Comparison of ENCODE assay signal across 16 cellular contexts in genomic region chr12:115443351-115443938, GRCh38.
DNase-seq lines count a peak whose midpoint lies in the region; ATAC-seq, FAIRE-seq and TF ChIP-seq lines count a peak whose summit lies in the region.
"Had no signal": no experiment of that assay in that cellular context is flagged by ENCODE, and none has a peak within 500 bp of the region (broad histone marks: within the 10 kb centered on the region; RNA-seq: fewer than 3 reads in every experiment).

No MANE protein-coding gene starts in this region.

- FAIRE-seq in kidney (lab: Jason Lieb, UNC) = no peak
- FAIRE-seq: A549, D721Med, GM18507 had no signal

- peak; percentile 40 for ATAC-seq in left colon
- ATAC-seq: A549; CD8-positive, alpha-beta T cell had no signal

- no peak for TF ChIP-seq CTCF in 22Rv1 (IDR thresholded peaks at IDR 0.05)
- no peak for TF ChIP-seq CTCF in kidney (IDR thresholded peaks at IDR 0.05; ENCODE audit: borderline replicate concordance, extremely low read depth, insufficient read depth)

- no peaks in the 10 kb centered on the region for H3K27me3 Mint-ChIP-seq in activated T-helper 1 cell treated with anti-CD3 and anti-CD28 coated beads, Interleukin-12 subunit alpha, Interleukin-12 subunit beta, Interleukin-2, Interleukin-4 antibody, amounts not matched to agents 30 ng/mL and 10 ng/mL and 1 ng/mL, durations not matched to agents 14 hours and 24 hours and 36 hours (ENCODE audit: insufficient read depth)
- no peaks in the 10 kb centered on the region for H3K27me3 Mint-ChIP-seq in activated T-helper 2 cell treated with anti-CD3 and anti-CD28 coated beads, Interferon-gamma antibody, Interleukin-2, Interleukin-4, amounts not matched to agents 10 μg/mL and 5 μg/mL and 100 μg/mL, durations not matched to agents 14 hours and 24 hours and 36 hours (ENCODE audit: low read depth)

- no peak overlapping the region for H3K27ac Mint-ChIP-seq in activated T-helper 1 cell treated with anti-CD3 and anti-CD28 coated beads, Interleukin-12 subunit alpha, Interleukin-12 subunit beta, Interleukin-2, Interleukin-4 antibody, amounts not matched to agents 30 ng/mL and 10 ng/mL and 1 ng/mL, durations not matched to agents 14 hours and 24 hours and 36 hours
- no peak overlapping the region for H3K27ac Mint-ChIP-seq in activated T-helper 2 cell treated with anti-CD3 and anti-CD28 coated beads, Interferon-gamma antibody, Interleukin-2, Interleukin-4, amounts not matched to agents 10 μg/mL and 5 μg/mL and 100 μg/mL, durations not matched to agents 14 hours and 24 hours and 36 hours
- H3K27ac Mint-ChIP-seq: CD8-positive, alpha-beta T cell; HFFc6 had no signal

- no peaks in the 10 kb centered on the region for H3K4me1 Mint-ChIP-seq in activated T-helper 1 cell treated with anti-CD3 and anti-CD28 coated beads, Interleukin-12 subunit alpha, Interleukin-12 subunit beta, Interleukin-2, Interleukin-4 antibody, amounts not matched to agents 30 ng/mL and 10 ng/mL and 1 ng/mL, durations not matched to agents 14 hours and 24 hours and 36 hours (ENCODE audit: low read depth)
- H3K4me1 Mint-ChIP-seq in activated T-helper 2 cell treated with anti-CD3 and anti-CD28 coated beads, Interferon-gamma antibody, Interleukin-2, Interleukin-4, amounts not matched to agents 10 μg/mL and 5 μg/mL and 100 μg/mL, durations not matched to agents 14 hours and 24 hours and 36 hours (ENCODE audit: low read depth) = no peaks in the 10 kb centered on the region

- H3K27ac ChIP-seq in 22Rv1 = peak overlapping the region; percentile 46
- no peak overlapping the region for H3K27ac ChIP-seq in kidney (ENCODE audit: low read depth in 2 of 2, low read length in 2 of 2)
- H3K27ac ChIP-seq: A549, C4-2B had no signal

- no peaks in the 10 kb centered on the region for H3K36me3 ChIP-seq in kidney (ENCODE audit: control insufficient read depth in 1 of 2, insufficient read depth in 2 of 2, low read length in 2 of 2)
- H3K36me3 ChIP-seq: BE2C had no signal

- H3K4me3 Mint-ChIP-seq in activated T-helper 1 cell treated with anti-CD3 and anti-CD28 coated beads, Interleukin-12 subunit alpha, Interleukin-12 subunit beta, Interleukin-2, Interleukin-4 antibody, amounts not matched to agents 30 ng/mL and 10 ng/mL and 1 ng/mL, durations not matched to agents 14 hours and 24 hours and 36 hours = no peak overlapping the region
- H3K4me3 Mint-ChIP-seq in activated T-helper 2 cell treated with anti-CD3 and anti-CD28 coated beads, Interferon-gamma antibody, Interleukin-2, Interleukin-4, amounts not matched to agents 10 μg/mL and 5 μg/mL and 100 μg/mL, durations not matched to agents 14 hours and 24 hours and 36 hours (ENCODE audit: low read depth) = no peak overlapping the region
- H3K4me3 Mint-ChIP-seq: CD8-positive, alpha-beta T cell; HFFc6 had no signal

- no peaks in the 10 kb centered on the region for H3K9me3 Mint-ChIP-seq in activated T-helper 1 cell treated with anti-CD3 and anti-CD28 coated beads, Interleukin-12 subunit alpha, Interleukin-12 subunit beta, Interleukin-2, Interleukin-4 antibody, amounts not matched to agents 30 ng/mL and 10 ng/mL and 1 ng/mL, durations not matched to agents 14 hours and 24 hours and 36 hours
- H3K9me3 Mint-ChIP-seq in activated T-helper 2 cell treated with anti-CD3 and anti-CD28 coated beads, Interferon-gamma antibody, Interleukin-2, Interleukin-4, amounts not matched to agents 10 μg/mL and 5 μg/mL and 100 μg/mL, durations not matched to agents 14 hours and 24 hours and 36 hours = no peaks in the 10 kb centered on the region
- H3K9me3 Mint-ChIP-seq: CD8-positive, alpha-beta T cell; HFFc6 had no signal

- no peak overlapping the region for H3K9ac ChIP-seq in kidney (ENCODE audit: low read length in 2 of 2)

- H3K4me1 ChIP-seq in kidney (ENCODE audit: control insufficient read depth in 1 of 2, insufficient read depth in 1 of 2, low read depth in 1 of 2, low read length in 2 of 2) = no peaks in the 10 kb centered on the region

- intact Hi-C loops in left colon (cut with DNase I, micrococcal nuclease) (no loop called here), kidney (cut with DNase I) (no loop called here)
- intact Hi-C loops in activated T-helper 1 cell treated with anti-CD3 and anti-CD28 coated beads, Interleukin-12 subunit alpha, Interleukin-12 subunit beta, Interleukin-2, Interleukin-4 antibody, amounts not matched to agents 30 ng/mL and 10 ng/mL and 1 ng/mL, durations not matched to agents 14 hours and 24 hours and 36 hours (cut with micrococcal nuclease) = no loop called here
- intact Hi-C loops in activated T-helper 2 cell treated with anti-CD3 and anti-CD28 coated beads, Interferon-gamma antibody, Interleukin-2, Interleukin-4, amounts not matched to agents 10 μg/mL and 5 μg/mL and 100 μg/mL, durations not matched to agents 14 hours and 24 hours and 36 hours (cut with micrococcal nuclease) = no loop called here

- H3K4me3 ChIP-seq in kidney (ENCODE audit: low read length in 2 of 2) = no peak overlapping the region
- H3K4me3 ChIP-seq: A549 had no signal

- no peaks in the 10 kb centered on the region for H3K9me3 ChIP-seq in kidney (ENCODE audit: control insufficient read depth in 1 of 2, low read length in 2 of 2)
- H3K9me3 ChIP-seq: A549 had no signal

- peak; percentile 31 for DNase-seq in DMS153 treated with DMSO at 0.1 percent for 48 hours (lab: John Stamatoyannopoulos, UW; ENCODE audit: unreplicated experiment)
- peak; percentile 58 for DNase-seq in NCI-H82 treated with DMSO at 0.1 percent for 48 hours (lab: John Stamatoyannopoulos, UW; ENCODE audit: unreplicated experiment)
- no peak for DNase-seq in left colon
- no peak for DNase-seq in activated T-helper 1 cell treated with anti-CD3 and anti-CD28 coated beads, Interleukin-12 subunit alpha, Interleukin-12 subunit beta, Interleukin-2, Interleukin-4 antibody, amounts not matched to agents 30 ng/mL and 10 ng/mL and 1 ng/mL, durations not matched to agents 14 hours and 24 hours and 36 hours (ENCODE audit: low spot score)
- DNase-seq in kidney = no peak
- no peak for DNase-seq in activated T-helper 2 cell treated with anti-CD3 and anti-CD28 coated beads, Interferon-gamma antibody, Interleukin-2, Interleukin-4, amounts not matched to agents 10 μg/mL and 5 μg/mL and 100 μg/mL, durations not matched to agents 14 hours and 24 hours and 36 hours (ENCODE audit: low spot score)
- DNase-seq: BE2C; CD8-positive, alpha-beta T cell; COR-L47; HCEC 1CT; HFFc6 had no signal

- no peaks in the 10 kb centered on the region for H3K36me3 Mint-ChIP-seq in activated T-helper 1 cell treated with anti-CD3 and anti-CD28 coated beads, Interleukin-12 subunit alpha, Interleukin-12 subunit beta, Interleukin-2, Interleukin-4 antibody, amounts not matched to agents 30 ng/mL and 10 ng/mL and 1 ng/mL, durations not matched to agents 14 hours and 24 hours and 36 hours (ENCODE audit: low read depth)
- H3K36me3 Mint-ChIP-seq in activated T-helper 2 cell treated with anti-CD3 and anti-CD28 coated beads, Interferon-gamma antibody, Interleukin-2, Interleukin-4, amounts not matched to agents 10 μg/mL and 5 μg/mL and 100 μg/mL, durations not matched to agents 14 hours and 24 hours and 36 hours (ENCODE audit: low read depth) = no peaks in the 10 kb centered on the region
- H3K36me3 Mint-ChIP-seq: CD8-positive, alpha-beta T cell had no signal

Comparison
In these comparisons a context has a peak if more than half of its experiments do, and no peak if none do; other contexts are left out.
1. DNase-seq: peak in DMS153 treated with DMSO at 0.1 percent for 48 hours (single experiment) and NCI-H82 treated with DMSO at 0.1 percent for 48 hours (single experiment); none in left colon (0 of 2), activated T-helper 1 cell treated with anti-CD3 and anti-CD28 coated beads, Interleukin-12 subunit alpha, Interleukin-12 subunit beta, Interleukin-2, Interleukin-4 antibody, amounts not matched to agents 30 ng/mL and 10 ng/mL and 1 ng/mL, durations not matched to agents 14 hours and 24 hours and 36 hours (single experiment), kidney (single experiment) and activated T-helper 2 cell treated with anti-CD3 and anti-CD28 coated beads, Interferon-gamma antibody, Interleukin-2, Interleukin-4, amounts not matched to agents 10 μg/mL and 5 μg/mL and 100 μg/mL, durations not matched to agents 14 hours and 24 hours and 36 hours (single experiment).